Comparison of ENCODE assay signal across 2 cellular contexts in the genomic region with DNA sequence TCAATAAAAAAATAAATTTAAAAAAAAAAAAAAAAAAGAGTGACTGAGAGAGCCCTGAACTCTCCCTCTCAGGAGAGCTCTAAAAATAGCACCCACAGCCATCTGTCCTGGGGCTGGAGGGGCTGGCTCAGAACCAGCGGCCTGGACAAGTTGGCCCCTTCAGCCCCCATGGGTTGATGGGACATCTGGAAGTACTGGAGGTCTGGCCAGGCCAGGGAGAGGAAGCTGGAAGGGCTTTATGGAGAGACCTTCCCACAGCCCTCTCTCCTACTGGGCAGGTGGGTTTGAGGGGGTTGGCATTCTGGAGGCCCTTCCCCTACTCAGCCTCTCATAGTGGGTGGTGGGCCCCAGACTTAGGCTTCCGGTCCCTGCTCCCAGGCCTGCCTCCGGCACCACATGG.
TF ChIP-seq lines count a peak whose summit lies in the region.

No MANE protein-coding gene starts in this region.

TF ChIP-seq in HEK293, 187 proteins besides CTCF, POLR2A, EP300 and RAD21 (continued from another document):
- 0 out of 2 replicates have a peak, but pooled peaks have one; percentile 12 for TF ChIP-seq ZFHX2 (tag by site-specific recombination; conservative IDR thresholded peaks at IDR 0.05)
TF ChIP-seq in HEK293: peak in this region for 1.

TF ChIP-seq in K562, 482 proteins besides CTCF, POLR2A, EP300 and RAD21 (continued from another document):
- TF ChIP-seq, protein P1, sequence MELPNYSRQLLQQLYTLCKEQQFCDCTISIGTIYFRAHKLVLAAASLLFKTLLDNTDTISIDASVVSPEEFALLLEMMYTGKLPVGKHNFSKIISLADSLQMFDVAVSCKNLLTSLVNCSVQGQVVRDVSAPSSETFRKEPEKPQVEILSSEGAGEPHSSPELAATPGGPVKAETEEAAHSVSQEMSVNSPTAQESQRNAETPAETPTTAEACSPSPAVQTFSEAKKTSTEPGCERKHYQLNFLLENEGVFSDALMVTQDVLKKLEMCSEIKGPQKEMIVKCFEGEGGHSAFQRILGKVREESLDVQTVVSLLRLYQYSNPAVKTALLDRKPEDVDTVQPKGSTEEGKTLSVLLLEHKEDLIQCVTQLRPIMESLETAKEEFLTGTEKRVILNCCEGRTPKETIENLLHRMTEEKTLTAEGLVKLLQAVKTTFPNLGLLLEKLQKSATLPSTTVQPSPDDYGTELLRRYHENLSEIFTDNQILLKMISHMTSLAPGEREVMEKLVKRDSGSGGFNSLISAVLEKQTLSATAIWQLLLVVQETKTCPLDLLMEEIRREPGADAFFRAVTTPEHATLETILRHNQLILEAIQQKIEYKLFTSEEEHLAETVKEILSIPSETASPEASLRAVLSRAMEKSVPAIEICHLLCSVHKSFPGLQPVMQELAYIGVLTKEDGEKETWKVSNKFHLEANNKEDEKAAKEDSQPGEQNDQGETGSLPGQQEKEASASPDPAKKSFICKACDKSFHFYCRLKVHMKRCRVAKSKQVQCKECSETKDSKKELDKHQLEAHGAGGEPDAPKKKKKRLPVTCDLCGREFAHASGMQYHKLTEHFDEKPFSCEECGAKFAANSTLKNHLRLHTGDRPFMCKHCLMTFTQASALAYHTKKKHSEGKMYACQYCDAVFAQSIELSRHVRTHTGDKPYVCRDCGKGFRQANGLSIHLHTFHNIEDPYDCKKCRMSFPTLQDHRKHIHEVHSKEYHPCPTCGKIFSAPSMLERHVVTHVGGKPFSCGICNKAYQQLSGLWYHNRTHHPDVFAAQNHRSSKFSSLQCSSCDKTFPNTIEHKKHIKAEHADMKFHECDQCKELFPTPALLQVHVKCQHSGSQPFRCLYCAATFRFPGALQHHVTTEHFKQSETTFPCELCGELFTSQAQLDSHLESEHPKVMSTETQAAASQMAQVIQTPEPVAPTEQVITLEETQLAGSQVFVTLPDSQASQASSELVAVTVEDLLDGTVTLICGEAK (IDR thresholded peaks at IDR 0.05), result peak; percentile 47; the same call in 1 of the 2 replicates
- TF ChIP-seq, protein P1 (CRISPR knock-in tag; IDR thresholded peaks at IDR 0.05), result no peak
- TF ChIP-seq ZNF76 (CRISPR knock-in tag; IDR thresholded peaks at IDR 0.05; ENCODE audit: borderline replicate concordance), result no peak
- TF ChIP-seq, protein P2, sequence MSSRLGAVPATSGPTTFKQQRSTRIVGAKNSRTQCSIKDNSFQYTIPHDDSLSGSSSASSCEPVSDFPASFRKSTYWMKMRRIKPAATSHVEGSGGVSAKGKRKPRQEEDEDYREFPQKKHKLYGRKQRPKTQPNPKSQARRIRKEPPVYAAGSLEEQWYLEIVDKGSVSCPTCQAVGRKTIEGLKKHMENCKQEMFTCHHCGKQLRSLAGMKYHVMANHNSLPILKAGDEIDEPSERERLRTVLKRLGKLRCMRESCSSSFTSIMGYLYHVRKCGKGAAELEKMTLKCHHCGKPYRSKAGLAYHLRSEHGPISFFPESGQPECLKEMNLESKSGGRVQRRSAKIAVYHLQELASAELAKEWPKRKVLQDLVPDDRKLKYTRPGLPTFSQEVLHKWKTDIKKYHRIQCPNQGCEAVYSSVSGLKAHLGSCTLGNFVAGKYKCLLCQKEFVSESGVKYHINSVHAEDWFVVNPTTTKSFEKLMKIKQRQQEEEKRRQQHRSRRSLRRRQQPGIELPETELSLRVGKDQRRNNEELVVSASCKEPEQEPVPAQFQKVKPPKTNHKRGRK (tag; IDR thresholded peaks at IDR 0.05), result no peak
- TF ChIP-seq RNF2 (IDR thresholded peaks at IDR 0.05), result no peak
- no peak for TF ChIP-seq HNRNPLL (IDR thresholded peaks at IDR 0.05; ENCODE audit: low read depth, low read length, poor library complexity, severe bottlenecking)
- TF ChIP-seq MEF2A (IDR thresholded peaks at IDR 0.05; ENCODE audit: control insufficient read depth, low read depth, low read length), result 0 out of 2 replicates have a peak, but pooled peaks have one; percentile 55
- TF ChIP-seq, protein P3, sequence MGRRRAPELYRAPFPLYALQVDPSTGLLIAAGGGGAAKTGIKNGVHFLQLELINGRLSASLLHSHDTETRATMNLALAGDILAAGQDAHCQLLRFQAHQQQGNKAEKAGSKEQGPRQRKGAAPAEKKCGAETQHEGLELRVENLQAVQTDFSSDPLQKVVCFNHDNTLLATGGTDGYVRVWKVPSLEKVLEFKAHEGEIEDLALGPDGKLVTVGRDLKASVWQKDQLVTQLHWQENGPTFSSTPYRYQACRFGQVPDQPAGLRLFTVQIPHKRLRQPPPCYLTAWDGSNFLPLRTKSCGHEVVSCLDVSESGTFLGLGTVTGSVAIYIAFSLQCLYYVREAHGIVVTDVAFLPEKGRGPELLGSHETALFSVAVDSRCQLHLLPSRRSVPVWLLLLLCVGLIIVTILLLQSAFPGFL (CRISPR knock-in tag; IDR thresholded peaks at IDR 0.05), result no peak
- no peak for TF ChIP-seq PHB (CRISPR knock-in tag; IDR thresholded peaks at IDR 0.05)
- no peak for TF ChIP-seq MCM3 (IDR thresholded peaks at IDR 0.05)
